Comparison of ENCODE assay signal across 1 cellular context in genomic region chr12:121495746-121496145, GRCh38.
TF ChIP-seq lines count a peak whose summit lies in the region.

No MANE protein-coding gene starts in this region.

TF ChIP-seq in HepG2, 621 proteins besides CTCF, POLR2A, EP300 and RAD21 (continued from another document):
- no peak for TF ChIP-seq SNAPC4 (CRISPR knock-in tag; IDR thresholded peaks at IDR 0.05)
- TF ChIP-seq ZBTB38 (CRISPR knock-in tag; IDR thresholded peaks at IDR 0.05): peak; percentile 75
TF ChIP-seq in HepG2: peak in this region for 2.
